In genomic region chr6:1594495-1595200, GRCh38 we compare ENCODE assay signal across 16 cellular contexts. TPM values are rescaled to one million over a fixed set of nuclear protein-coding genes. Genes with fewer than 3 reads are reported as not detected.
DNase-seq lines count a peak whose midpoint lies in the region; ATAC-seq and TF ChIP-seq lines count a peak whose summit lies in the region.
"Had no signal": no experiment of that assay in that cellular context is flagged by ENCODE, and none has a peak within 500 bp of the region (broad histone marks: within the 10 kb centered on the region; RNA-seq: fewer than 3 reads in every experiment).

No MANE protein-coding gene starts in this region.

- H3K27me3 ChIP-seq in mammary epithelial cell (ENCODE audit: insufficient read depth, low read length) (no peaks in the 10 kb centered on the region), spleen (replicated peaks in 1 of 7) (peaks cover 0 to 88% (median 28%) of the 10 kb centered on the region in 7 donors)
- H3K27me3 ChIP-seq: SJSA1 had no signal

- 29% methylated on average over 11 of the region's 33 CpGs for WGBS in mammary epithelial cell (ENCODE audit: low coverage, missing lambda C conversion rate)
- 75 to 84% (median 81%) methylated on average over 23 to 33 of the region's 33 CpGs for WGBS in spleen, 5 donors

- dilution Hi-C loops in mammary epithelial cell (cut with HindIII; ENCODE audit: low sequenced_read_pairs) = loop anchor here (5.0 kb wide), 1 partner anchor 47 kb away; no protein-coding TSS in a partner anchor

- peaks cover 18% of the 10 kb centered on the region for H3K4me1 ChIP-seq in mammary epithelial cell (ENCODE audit: insufficient read depth, low read length)
- H3K4me1 ChIP-seq in spleen = peaks cover 0 to 10% (median 7%) of the 10 kb centered on the region in 6 donors

- in situ Hi-C loops in mammary epithelial cell (cut with MboI; ENCODE audit: low sequenced_read_pairs in 2 of 2) = loop anchor here (10.0 to 25.0 kb wide), 5 partner anchors 600 to 1150 kb away; no protein-coding TSS in a partner anchor

- H3K36me3 ChIP-seq in mammary epithelial cell (ENCODE audit: insufficient read depth, low read length) (no peaks in the 10 kb centered on the region), spleen (no peaks in the 10 kb centered on the region)
- H3K36me3 ChIP-seq: SJSA1 had no signal

- H3K9me3 ChIP-seq in mammary epithelial cell (replicated peaks; ENCODE audit: insufficient read depth, low read length) (no peaks in the 10 kb centered on the region), spleen (no peaks in the 10 kb centered on the region)
- H3K9me3 ChIP-seq: SJSA1 had no signal

- no peak for ATAC-seq in activated CD8-positive, alpha-beta memory T cell treated with anti-CD3 and anti-CD28 coated beads, Interleukin-2, amount 10 ng/mL, durations not matched to agents 7 days and 5 days
- ATAC-seq in GM21786 (IDR thresholded peaks at IDR 0.05; ENCODE audit: unreplicated experiment) = no peak

- H3K27ac ChIP-seq in mammary epithelial cell (ENCODE audit: insufficient read depth, low read depth, low read length) (no peak overlapping the region), spleen (no peak overlapping the region)
- H3K27ac ChIP-seq: C4-2B, KMS-11, RWPE1, SJSA1 had no signal

- peaks cover 3% of the 10 kb centered on the region for H3K4me1 Mint-ChIP-seq in activated CD8-positive, alpha-beta memory T cell treated with anti-CD3 and anti-CD28 coated beads, Interleukin-2, amount 10 ng/mL, durations not matched to agents 7 days and 5 days

- H3K36me3 Mint-ChIP-seq in activated CD8-positive, alpha-beta memory T cell treated with anti-CD3 and anti-CD28 coated beads, Interleukin-2, amount 10 ng/mL, durations not matched to agents 7 days and 5 days = no peaks in the 10 kb centered on the region

- peak overlapping the region; percentile 87 for H3K4me2 ChIP-seq in mammary epithelial cell (ENCODE audit: insufficient read depth, low read depth, low read length)
- H3K4me2 ChIP-seq: KMS-11 had no signal

- no peak overlapping the region for H3K9ac ChIP-seq in mammary epithelial cell (ENCODE audit: insufficient read depth, low read length)
- H3K9ac ChIP-seq: KMS-11 had no signal

- no TSS peak for BruUV-seq in mammary epithelial cell (replicated peaks; lab: Mats Ljungman, UMichigan)

- H4K20me1 ChIP-seq in mammary epithelial cell (ENCODE audit: insufficient read depth, low read length) = no peaks in the 10 kb centered on the region

- CTCF ChIA-PET in activated CD8-positive, alpha-beta memory T cell treated with anti-CD3 and anti-CD28 coated beads, Interleukin-2, amount 10 ng/mL, durations not matched to agents 7 days and 5 days (lab: Charles Lee) = interaction anchor here (1.1 to 3.5 kb wide), 7 partner anchors 10 to 1039 kb away, joined by 3 to 36 read pairs (median 6); no protein-coding TSS in a partner anchor
- CTCF ChIA-PET in mammary epithelial cell (lab: Charles Lee; ENCODE audit: low non-redundant PET) = no interaction called here

- no peak overlapping the region for H3K27ac Mint-ChIP-seq in activated CD8-positive, alpha-beta memory T cell treated with anti-CD3 and anti-CD28 coated beads, Interleukin-2, amount 10 ng/mL, durations not matched to agents 7 days and 5 days

- no peaks in the 10 kb centered on the region for H3K9me3 Mint-ChIP-seq in activated CD8-positive, alpha-beta memory T cell treated with anti-CD3 and anti-CD28 coated beads, Interleukin-2, amount 10 ng/mL, durations not matched to agents 7 days and 5 days (ENCODE audit: low read depth)

- peaks cover 53% of the 10 kb centered on the region for H3K27me3 Mint-ChIP-seq in activated CD8-positive, alpha-beta memory T cell treated with anti-CD3 and anti-CD28 coated beads, Interleukin-2, amount 10 ng/mL, durations not matched to agents 7 days and 5 days

- peak overlapping the region; percentile 33 for H3K4me3 ChIP-seq in Jurkat, Clone E6-1 (ENCODE audit: low read length)
- H3K4me3 ChIP-seq in mammary epithelial cell (replicated peaks in 1 of 3; ENCODE audit: insufficient read depth in 1 of 3, low read depth in 2 of 3, low read length in 3 of 3) = peak overlapping the region in 2 of 3 experiments; percentile 32 to 36
- no peak overlapping the region for H3K4me3 ChIP-seq in spleen
- H3K4me3 ChIP-seq: SJSA1 had no signal

- H3K79me2 ChIP-seq in mammary epithelial cell (ENCODE audit: insufficient read depth, low read length) = no peaks in the 10 kb centered on the region

- H2AFZ ChIP-seq in mammary epithelial cell (ENCODE audit: low read depth, low read length) = peak overlapping the region; percentile 79

- intact Hi-C loops in mammary epithelial cell (cut with micrococcal nuclease) (loop anchor here (5.0 kb wide), 1 partner anchor 653 kb away; the partner anchor contains the start of gene GMDS), spleen (cut with DNase I; ENCODE audit: low total_unique reads) (loop anchor here (5.0 kb wide), 3 partner anchors 758 to 1153 kb away; no protein-coding TSS in a partner anchor)

- no peak for TF ChIP-seq CTCF in mammary epithelial cell (conservative IDR thresholded peaks at IDR 0.05 in 1 of 2, IDR thresholded peaks at IDR 0.05 in 1 of 2; ENCODE audit: extremely low read depth in 1 of 2, insufficient read depth in 1 of 2, low read depth in 1 of 2, low read length in 2 of 2)
- TF ChIP-seq CTCF in spleen (IDR thresholded peaks at IDR 0.05 in 8 of 11, conservative IDR thresholded peaks at IDR 0.05 in 3 of 11) = no peak

- TF ChIP-seq POLR2A in spleen (IDR thresholded peaks at IDR 0.05) = no peak

- DNase-seq in activated CD8-positive, alpha-beta memory T cell treated with anti-CD3 and anti-CD28 coated beads for 24 hours = peak; percentile 51
- DNase-seq in activated CD8-positive, alpha-beta memory T cell treated with anti-CD3 and anti-CD28 coated beads, Interleukin-2, amount 10 ng/mL, durations not matched to agents 7 days and 5 days = no peak
- DNase-seq in Jurkat, Clone E6-1 (ENCODE audit: low read depth, low spot score) = no peak
- DNase-seq in mammary epithelial cell = no peak
- peak; percentile 70 for DNase-seq in spleen
- DNase-seq in LoVo (ENCODE audit: low spot score) = no peak
- DNase-seq in DMS53 (lab: John Stamatoyannopoulos, UW) = no peak
- DNase-seq: DMS79, GDM1, NCI-H2029 had no signal

- no peak overlapping the region for H3K4me3 Mint-ChIP-seq in activated CD8-positive, alpha-beta memory T cell treated with anti-CD3 and anti-CD28 coated beads, Interleukin-2, amount 10 ng/mL, durations not matched to agents 7 days and 5 days

RNA-seq across cellular contexts. Expression of gene FOXC1, which starts 15.1 kb away (rescaled TPM):
- under 1 TPM in 1 of 2 experiments, not detected in 1; 0.26 TPM for total RNA-seq in activated CD8-positive, alpha-beta memory T cell treated with anti-CD3 and anti-CD28 coated beads, Interleukin-2, amount 10 ng/mL, durations not matched to agents 7 days and 5 days
- polyA plus RNA-seq in Jurkat, Clone E6-1 (2012; ENCODE audit: insufficient read depth, insufficient read length) = 2.2 TPM
- total RNA-seq in mammary epithelial cell (10 to 100 TPM; 12.1 to 15.8 TPM), spleen (1 to 10 TPM in 1 of 7 donors, under 1 TPM in 6; 0.37 to 1.1 (median 0.58) TPM)
- polyA plus RNA-seq in mammary epithelial cell (4.6 TPM), spleen (under 1 TPM; 0.20 to 0.67 (median 0.53) TPM)
- polyA minus RNA-seq in mammary epithelial cell = 1.7 TPM
- total RNA-seq: OCI-LY7 had no signal

Comparison
In these comparisons a context has a peak if more than half of its experiments do, and no peak if none do; other contexts are left out.
1. DNase-seq: peak in activated CD8-positive, alpha-beta memory T cell treated with anti-CD3 and anti-CD28 coated beads for 24 hours (single experiment) and spleen (single experiment); none in activated CD8-positive, alpha-beta memory T cell treated with anti-CD3 and anti-CD28 coated beads, Interleukin-2, amount 10 ng/mL, durations not matched to agents 7 days and 5 days (single experiment), Jurkat, Clone E6-1 (single experiment), mammary epithelial cell (single experiment), LoVo (single experiment) and DMS53 (single experiment).
2. H3K4me3 ChIP-seq: peak in Jurkat, Clone E6-1 (single experiment) and mammary epithelial cell (2 of 3); none in spleen (0 of 8).
3. RNA of gene FOXC1, which starts 15.1 kb away (total RNA-seq): 12.1 to 15.8 TPM in mammary epithelial cell; 0.37 to 1.1 TPM in spleen and 0.26 TPM in activated CD8-positive, alpha-beta memory T cell treated with anti-CD3 and anti-CD28 coated beads, Interleukin-2, amount 10 ng/mL, durations not matched to agents 7 days and 5 days; every median in the first group is over 4 times any median in the second.